ENCODE assay signal across 21 cellular contexts in the genomic region with DNA sequence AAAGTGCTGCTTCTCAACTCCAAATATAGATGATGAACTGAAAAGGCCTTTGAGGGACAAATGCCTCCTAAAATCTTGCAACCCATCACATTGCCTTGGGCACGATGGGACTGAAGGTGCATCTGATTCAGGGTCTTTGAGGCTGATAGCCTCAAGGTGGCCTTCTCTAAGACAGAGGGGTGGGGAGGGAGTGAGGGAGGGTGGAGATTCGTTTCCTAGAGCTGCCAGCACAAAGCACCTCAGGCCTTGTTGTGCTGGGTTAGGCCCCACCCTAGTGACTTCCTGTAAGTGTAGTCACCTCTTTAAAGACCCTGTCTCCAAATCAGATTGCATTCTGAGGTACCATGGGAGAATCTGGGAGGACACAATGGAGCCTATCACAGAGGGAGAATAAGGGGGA. TPM values are rescaled to one million over a fixed set of nuclear protein-coding genes. Genes with fewer than 3 reads are reported as not detected.
DNase-seq lines count a peak whose midpoint lies in the region; ATAC-seq and TF ChIP-seq lines count a peak whose summit lies in the region.
"Had no signal": no experiment of that assay in that cellular context is flagged by ENCODE, and none has a peak within 500 bp of the region (broad histone marks: within the 10 kb centered on the region; RNA-seq: fewer than 3 reads in every experiment).

No MANE protein-coding gene starts in this region.

- no peaks in the 10 kb centered on the region for H3K36me3 ChIP-seq in MG63
- H3K36me3 ChIP-seq: gastrocnemius medialis, prostate gland had no signal

- no peak overlapping the region for H4K91ac ChIP-seq in H9 (ENCODE audit: insufficient read length, low read depth, low read length)

- POLR2A ChIA-PET in activated naive CD8-positive, alpha-beta T cell treated with anti-CD3 and anti-CD28 coated beads, Interleukin-2, amount 10 ng/mL, durations not matched to agents 7 days and 5 days (lab: Charles Lee): no interaction called here

- no peak overlapping the region for H2BK5ac ChIP-seq in H9 (ENCODE audit: insufficient read length, low read length)

- H2BK20ac ChIP-seq in H9 (ENCODE audit: low read depth, low read length, poor library complexity, severe bottlenecking): no peak overlapping the region

- ATAC-seq in activated naive CD8-positive, alpha-beta T cell treated with anti-CD3 and anti-CD28 coated beads, Interleukin-2, amount 10 ng/mL, durations not matched to agents 7 days and 5 days (ENCODE audit: low read depth): peak; percentile 73
- no peak for ATAC-seq in sciatic nerve
- ATAC-seq in HG03457 (IDR thresholded peaks at IDR 0.05; ENCODE audit: unreplicated experiment): no peak
- ATAC-seq in HG02678 (IDR thresholded peaks at IDR 0.05; ENCODE audit: unreplicated experiment): no peak
- ATAC-seq: gastrocnemius medialis, left cardiac atrium had no signal

- H4K20me1 ChIP-seq in H9 (ENCODE audit: control insufficient read depth, insufficient read depth, insufficient read length): no peaks in the 10 kb centered on the region

- no peaks in the 10 kb centered on the region for H3K79me2 ChIP-seq in H9 (ENCODE audit: insufficient read depth, low read length)

- no peak overlapping the region for H4K8ac ChIP-seq in H9 (replicated peaks; ENCODE audit: insufficient read length, low read depth, low read length)

- H3K27ac Mint-ChIP-seq in H9: no peak overlapping the region; a peak in 3 of 7 replicates
- peak overlapping the region; percentile 83 for H3K27ac Mint-ChIP-seq in activated naive CD8-positive, alpha-beta T cell treated with anti-CD3 and anti-CD28 coated beads, Interleukin-2, amount 10 ng/mL, durations not matched to agents 7 days and 5 days
- H3K27ac Mint-ChIP-seq: HFFc6, nephron had no signal

- H3K9ac ChIP-seq in H9 (ENCODE audit: extremely low read depth, insufficient read length, low read length): no peak overlapping the region

- H2AK5ac ChIP-seq in H9 (ENCODE audit: insufficient read length, low read length): no peak overlapping the region

- no peaks in the 10 kb centered on the region for H3K79me1 ChIP-seq in H9 (ENCODE audit: insufficient read depth, low read depth, low read length, poor library complexity, severe bottlenecking)

- peaks cover 10% of the 10 kb centered on the region for H3K27me3 Mint-ChIP-seq in H9 (ENCODE audit: low read depth)
- no peaks in the 10 kb centered on the region for H3K27me3 Mint-ChIP-seq in activated naive CD8-positive, alpha-beta T cell treated with anti-CD3 and anti-CD28 coated beads, Interleukin-2, amount 10 ng/mL, durations not matched to agents 7 days and 5 days

- H3K9me3 Mint-ChIP-seq in H9: peaks cover 7 to 21% of the 10 kb centered on the region in 2 experiments
- H3K9me3 Mint-ChIP-seq in activated naive CD8-positive, alpha-beta T cell treated with anti-CD3 and anti-CD28 coated beads, Interleukin-2, amount 10 ng/mL, durations not matched to agents 7 days and 5 days: peaks cover under 1% of the 10 kb centered on the region

- H2BK12ac ChIP-seq in H9 (ENCODE audit: insufficient read length, low read depth, low read length): no peak overlapping the region

- H3K4me3 ChIP-seq in MG63: no peak overlapping the region
- H3K4me3 ChIP-seq: dorsolateral prefrontal cortex, gastrocnemius medialis, PC-9, prostate gland had no signal

- H3K27ac ChIP-seq in H9 (ENCODE audit: insufficient read length, low read depth, low read length): no peak overlapping the region
- H3K27ac ChIP-seq: dorsolateral prefrontal cortex, gastrocnemius medialis, PC-9, prostate gland had no signal

- intact Hi-C loops in sciatic nerve (cut with DNase I): no loop called here

- H3K4ac ChIP-seq in H9 (ENCODE audit: low read depth, low read length): no peak overlapping the region

- H3K36me3 Mint-ChIP-seq in H9 (ENCODE audit: insufficient read depth in 1 of 3, low read depth in 3 of 3): peaks cover under 1 to 6% (median 3%) of the 10 kb centered on the region in 3 experiments; a peak in 4 of 7 replicates
- no peaks in the 10 kb centered on the region for H3K36me3 Mint-ChIP-seq in activated naive CD8-positive, alpha-beta T cell treated with anti-CD3 and anti-CD28 coated beads, Interleukin-2, amount 10 ng/mL, durations not matched to agents 7 days and 5 days

- WGBS in H9 (ENCODE audit: extremely low coverage, insufficient read length, low lambda C conversion rate): no CpG with 5 or more reads among the region's 2 CpGs

- no peak overlapping the region for H2BK15ac ChIP-seq in H9 (ENCODE audit: low read depth, low read length)

- H3K27me3 ChIP-seq in H9 (ENCODE audit: insufficient read depth, low read length) (no peaks in the 10 kb centered on the region), MG63 (no peaks in the 10 kb centered on the region)
- H3K27me3 ChIP-seq: gastrocnemius medialis had no signal

- DNase-seq in activated effector memory CD4-positive, alpha-beta T cell treated with anti-CD3 and anti-CD28 coated beads, Interleukin-2, amount 50 U/mL, for 16 hours: peak; percentile 60
- no peak for DNase-seq in activated effector memory CD4-positive, alpha-beta T cell treated with Interleukin-2 at 50 U/mL for 16 hours
- peak; percentile 17 for DNase-seq in H9
- DNase-seq in activated naive CD8-positive, alpha-beta T cell treated with anti-CD3 and anti-CD28 coated beads, Interleukin-2, amount 10 ng/mL, durations not matched to agents 7 days and 5 days: no peak
- peak; percentile 14 for DNase-seq in sciatic nerve (ENCODE audit: low spot score)
- DNase-seq in MG63: no peak
- DNase-seq: activated T-cell treated with anti-CD3 and anti-CD28 coated beads, Interleukin-2, amount 50 U/mL, for 4 hours; DND-41; HFFc6; NCI-H774; PC-9; small intestine; stimulated activated CD4-positive, alpha-beta T cell treated with anti-CD3 and anti-CD28 coated beads, Interleukin-4, amount 100 ng/mL, for 24 hours had no signal

- H2BK120ac ChIP-seq in H9 (ENCODE audit: low read depth, low read length, poor library complexity, severe bottlenecking): no peak overlapping the region

- no peaks in the 10 kb centered on the region for H3K23me2 ChIP-seq in H9 (ENCODE audit: insufficient read length, low read depth, low read length, poor library complexity, severe bottlenecking)

- H3K23ac ChIP-seq in H9 (ENCODE audit: insufficient read length, low read depth, low read length): no peak overlapping the region

- H3K56ac ChIP-seq in H9 (ENCODE audit: insufficient read length, low read depth, low read length): no peak overlapping the region

- H4K5ac ChIP-seq in H9 (ENCODE audit: insufficient read length, low read depth, low read length): no peak overlapping the region

- H3K9me3 ChIP-seq in H9 (ENCODE audit: control insufficient read depth, low read depth, low read length): no peaks in the 10 kb centered on the region
- H3K9me3 ChIP-seq in MG63: peaks cover 1% of the 10 kb centered on the region; the same call in 1 of the 2 replicates
- H3K9me3 ChIP-seq: gastrocnemius medialis, prostate gland had no signal

- no peak overlapping the region for H3K14ac ChIP-seq in H9 (ENCODE audit: insufficient read depth, low read length)

- no peaks in the 10 kb centered on the region for H3K4me1 ChIP-seq in H9 (ENCODE audit: insufficient read depth, low read length)
- H3K4me1 ChIP-seq: gastrocnemius medialis, prostate gland had no signal

- H3T11ph ChIP-seq in H9 (ENCODE audit: low read length): no peak overlapping the region

- H3K4me2 ChIP-seq in H9 (ENCODE audit: insufficient read depth, insufficient read length, low read length): no peak overlapping the region
- H3K4me2 ChIP-seq: PC-9 had no signal

- no peak overlapping the region for H3K4me3 Mint-ChIP-seq in H9
- no peak overlapping the region for H3K4me3 Mint-ChIP-seq in activated naive CD8-positive, alpha-beta T cell treated with anti-CD3 and anti-CD28 coated beads, Interleukin-2, amount 10 ng/mL, durations not matched to agents 7 days and 5 days
- H3K4me3 Mint-ChIP-seq: activated T-cell treated with anti-CD3 and anti-CD28 coated beads, Interleukin-2, amount 50 U/mL, for 4 hours; HFFc6; nephron had no signal

- no peak overlapping the region for H2AFZ ChIP-seq in H9 (ENCODE audit: low read length)
- H2AFZ ChIP-seq: PC-9 had no signal

- no peak for TF ChIP-seq CTCF in H9 (conservative IDR thresholded peaks at IDR 0.05)

- no peaks in the 10 kb centered on the region; a peak in 2 of 4 replicates for H3K4me1 Mint-ChIP-seq in H9
- H3K4me1 Mint-ChIP-seq in activated naive CD8-positive, alpha-beta T cell treated with anti-CD3 and anti-CD28 coated beads, Interleukin-2, amount 10 ng/mL, durations not matched to agents 7 days and 5 days: peaks cover 8% of the 10 kb centered on the region
- H3K4me1 Mint-ChIP-seq: nephron had no signal

- H3K18ac ChIP-seq in H9 (ENCODE audit: insufficient read length, low read depth, low read length): no peak overlapping the region

RNA-seq across cellular contexts. Expression of a gene that starts 57.1 kb away (rescaled TPM):
- total RNA-seq in H9 (2021) (1.2 TPM in 2 replicates), sciatic nerve (not detected)
- total RNA-seq in activated naive CD8-positive, alpha-beta T cell treated with anti-CD3 and anti-CD28 coated beads, Interleukin-2, amount 10 ng/mL, durations not matched to agents 7 days and 5 days: 1 to 10 TPM; 1.1 to 1.4 TPM
- total RNA-seq in MG63 (2014; rRNA removed; shearing (Covaris generic); ENCODE audit: low replicate concordance): 170 and 176 TPM in 2 replicates
- total RNA-seq: activated T-cell treated with anti-CD3 and anti-CD28 coated beads, Interleukin-2, amount 50 U/mL, for 4 hours; gastrocnemius medialis; HFFc6; left cardiac atrium; mesenteric fat pad; PC-9 had no signal

Comparison
In these comparisons a context has a peak if more than half of its experiments do, and no peak if none do; other contexts are left out.
1. DNase-seq: peak in activated effector memory CD4-positive, alpha-beta T cell treated with anti-CD3 and anti-CD28 coated beads, Interleukin-2, amount 50 U/mL, for 16 hours (single experiment), H9 (single experiment) and sciatic nerve (single experiment); none in activated effector memory CD4-positive, alpha-beta T cell treated with Interleukin-2 at 50 U/mL for 16 hours (single experiment), activated naive CD8-positive, alpha-beta T cell treated with anti-CD3 and anti-CD28 coated beads, Interleukin-2, amount 10 ng/mL, durations not matched to agents 7 days and 5 days (single experiment) and MG63 (single experiment).
2. RNA of a gene that starts 57.1 kb away (total RNA-seq): 170 to 176 TPM in MG63; 1.1 to 1.4 TPM in activated naive CD8-positive, alpha-beta T cell treated with anti-CD3 and anti-CD28 coated beads, Interleukin-2, amount 10 ng/mL, durations not matched to agents 7 days and 5 days, 1.2 TPM in H9 and not detected in sciatic nerve (single experiment); every median in the first group is over 10 times any median in the second.